ENCODE assay signal across 6 cellular contexts in the genomic region with DNA sequence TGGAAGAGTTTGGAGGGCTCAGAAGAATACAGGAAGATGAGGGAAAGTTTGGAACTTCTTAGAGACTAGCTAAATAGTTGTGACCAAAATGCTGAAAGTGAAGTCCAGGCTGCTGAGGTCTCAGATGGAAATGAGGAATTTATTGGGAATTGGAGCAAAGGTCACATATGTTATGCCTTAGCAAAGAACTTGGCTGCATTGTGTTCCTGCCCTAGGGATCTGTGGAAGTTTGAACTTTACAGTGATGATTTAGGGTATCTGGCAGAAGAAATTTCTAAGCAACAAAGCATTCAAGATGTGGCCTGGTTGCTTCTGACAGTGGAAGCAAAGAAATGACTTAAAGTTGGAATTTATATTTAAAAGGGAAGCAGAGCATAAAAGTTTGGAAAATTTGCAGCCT.
A peak's percentile ranks its signal among the peaks of the same experiment; 100 is the strongest.
DNase-seq lines count a peak whose midpoint lies in the region; TF ChIP-seq lines count a peak whose summit lies in the region.
"Not testable (repeated sequence)": the region's sequence is repeated elsewhere in the genome, so short reads cannot be mapped to it uniquely, and the experiment has no call there.

No MANE protein-coding gene starts in this region.

- not testable (repeated sequence) for H3K4me3 Mint-ChIP-seq in nephron

- H3K9me3 Mint-ChIP-seq in nephron = peaks cover 30% of the 10 kb centered on the region

- H3K36me3 Mint-ChIP-seq in nephron (ENCODE audit: low read depth) = peaks cover 13% of the 10 kb centered on the region

- H3K4me1 Mint-ChIP-seq in nephron = not testable (repeated sequence)

- TF ChIP-seq CTCF in fibroblast of mammary gland (conservative IDR thresholded peaks at IDR 0.05; ENCODE audit: control insufficient read depth, insufficient read depth, low read depth, low read length); fibroblast of villous mesenchyme (IDR thresholded peaks at IDR 0.05; ENCODE audit: insufficient read depth, low read depth, low read length); nephron (IDR thresholded peaks at IDR 0.05; ENCODE audit: unreplicated experiment in 3 of 3): not testable (repeated sequence)

- H3K27me3 Mint-ChIP-seq in nephron (ENCODE audit: low read depth) = not testable (repeated sequence)

- DNase-seq in EH (ENCODE audit: low read depth) (peak; percentile 78), GM04504 (ENCODE audit: low read depth) (peak; percentile 68), RPMI7951 (ENCODE audit: low read depth) (peak; percentile 60), fibroblast of mammary gland (ENCODE audit: low read depth) (peak; percentile 84), fibroblast of villous mesenchyme (ENCODE audit: low read depth) (peak; percentile 45)

- not testable (repeated sequence) for H3K4me3 ChIP-seq in fibroblast of mammary gland (ENCODE audit: control insufficient read depth, low read depth, low read length); fibroblast of villous mesenchyme (ENCODE audit: low read depth, low read length)

- H3K27ac Mint-ChIP-seq in nephron = peak overlapping the region in 2 of 3 experiments; percentile 2 to 72
